In genomic region chr5:158978061-158978745, GRCh38 we compare ENCODE assay signal across 1 cellular context.
A peak's percentile ranks its signal among the peaks of the same experiment; 100 is the strongest.
TF ChIP-seq lines count a peak whose summit lies in the region.

No MANE protein-coding gene starts in this region.

TF ChIP-seq in endothelial cell of umbilical vein, 7 proteins besides CTCF, POLR2A, EP300 and RAD21:
- TF ChIP-seq JUN (IDR thresholded peaks at IDR 0.05; ENCODE audit: borderline replicate concordance, insufficient read depth, insufficient read length, low read depth) (peak; percentile 62), MYC (IDR thresholded peaks at IDR 0.05; ENCODE audit: low read depth, low read length) (no peak)
